In genomic region chr6:27897580-27898206, GRCh38 we compare ENCODE assay signal across 34 cellular contexts. TPM values are rescaled to one million over a fixed set of nuclear protein-coding genes. Genes with fewer than 3 reads are reported as not detected.
DNase-seq lines count a peak whose midpoint lies in the region; ATAC-seq, FAIRE-seq and TF ChIP-seq lines count a peak whose summit lies in the region.
"Had no signal": no experiment of that assay in that cellular context is flagged by ENCODE, and none has a peak within 500 bp of the region (broad histone marks: within the 10 kb centered on the region; RNA-seq: fewer than 3 reads in every experiment).

No MANE protein-coding gene starts in this region.

- no peaks in the 10 kb centered on the region for H4K20me1 ChIP-seq in hepatocyte (ENCODE audit: insufficient read depth, poor library complexity, severe bottlenecking)

- no peaks in the 10 kb centered on the region for H3K9me2 ChIP-seq in hepatocyte (replicated peaks; ENCODE audit: insufficient read depth)

- intact Hi-C loops in CD4-positive, alpha-beta T cell (cut with DNase I, micrococcal nuclease): loop anchor here (2.0 to 10.0 kb wide), 5 partner anchors 379 to 1873 kb away; a partner anchor contains a TSS
- intact Hi-C loops in Panc1 (cut with micrococcal nuclease; ENCODE audit: unreplicated experiment): no loop called here

- no peak overlapping the region for H3K4me3 ChIP-seq in Panc1 (ENCODE audit: low read depth in 2 of 2, low read length in 2 of 2)
- H3K4me3 ChIP-seq in hepatocyte: no peak overlapping the region
- H3K4me3 ChIP-seq: esophagus squamous epithelium, prostate gland, upper lobe of right lung had no signal

- DNase-seq in CD4-positive, alpha-beta T cell: no peak
- DNase-seq in GM19239 (ENCODE audit: insufficient read length, low spot score) (no peak), Panc1 (ENCODE audit: low read depth, low spot score) (no peak), hepatocyte (ENCODE audit: low spot score) (no peak), Ammon's horn (ENCODE audit: low spot score) (no peak), SKM-1 (lab: John Stamatoyannopoulos, UW; ENCODE audit: unreplicated experiment) (no peak)
- DNase-seq: activated CD4-positive, alpha-beta T cell treated with anti-CD3 and anti-CD28 coated beads for 36 hours; aorta; caudate nucleus; DMS53; esophagus squamous epithelium; foreskin melanocyte; GF-D8; GOT3; left cardiac atrium; mammary epithelial cell; NCI-H1105 treated with DMSO at 0.1 percent for 48 hours; NCI-H2029 treated with DMSO at 0.1 percent for 48 hours; NCI-H226; NCI-H748 treated with DMSO at 0.1 percent for 48 hours; stimulated activated CD4-positive, alpha-beta T cell treated with anti-CD3 and anti-CD28 coated beads, Interleukin-4, amount 100 ng/mL, for 4 hours; substantia nigra; upper lobe of right lung had no signal

- no TSS peak for BruUV-seq in Panc1 (replicated peaks; lab: Mats Ljungman, UMichigan)

- H3K27me3 Mint-ChIP-seq in CD4-positive, alpha-beta T cell: peaks cover 7% of the 10 kb centered on the region
- H3K27me3 Mint-ChIP-seq: activated CD4-positive, alpha-beta T cell treated with anti-CD3 and anti-CD28 coated beads for 36 hours; activated naive CD8-positive, alpha-beta T cell; stimulated activated memory B cell treated with anti-CD40 and anti-IgM and Interleukin-4, amounts not matched to agents 10 μg/mL and 1 μg/mL and 100 μg/mL, for 72 hours had no signal

- no peaks in the 10 kb centered on the region for H3K9me3 Mint-ChIP-seq in CD4-positive, alpha-beta T cell
- H3K9me3 Mint-ChIP-seq: stimulated activated memory B cell treated with anti-CD40 and anti-IgM and Interleukin-4, amounts not matched to agents 10 μg/mL and 1 μg/mL and 100 μg/mL, for 72 hours; T-helper 1 cell treated with Interleukin-12 subunit alpha and Interleukin-12 subunit beta and Interleukin-4 antibody, amounts not matched to agents 30 μg/mL and 1 μg/mL, for 36 hours had no signal

- peaks cover 24% of the 10 kb centered on the region for H3K36me3 Mint-ChIP-seq in CD4-positive, alpha-beta T cell (ENCODE audit: low read depth)
- H3K36me3 Mint-ChIP-seq: activated naive CD8-positive, alpha-beta T cell; stimulated activated memory B cell treated with anti-CD40 and anti-IgM and Interleukin-4, amounts not matched to agents 10 μg/mL and 1 μg/mL and 100 μg/mL, for 72 hours had no signal

- H3K9me3 ChIP-seq in CD4-positive, alpha-beta T cell (ENCODE audit: control insufficient read depth, low read length): no peaks in the 10 kb centered on the region
- H3K9me3 ChIP-seq in Panc1 (ENCODE audit: control insufficient read depth, insufficient read depth, low read depth, low read length) (no peaks in the 10 kb centered on the region), hepatocyte (ENCODE audit: low read depth) (no peaks in the 10 kb centered on the region)
- H3K9me3 ChIP-seq: esophagus squamous epithelium, neutrophil, prostate gland, upper lobe of right lung had no signal

- peaks cover 21% of the 10 kb centered on the region for H3K4me1 ChIP-seq in Panc1 (ENCODE audit: control insufficient read depth, insufficient read depth, low read length)
- no peaks in the 10 kb centered on the region for H3K4me1 ChIP-seq in hepatocyte (ENCODE audit: insufficient read depth)
- H3K4me1 ChIP-seq: prostate gland had no signal

- TF ChIP-seq CTCF in CD4-positive, alpha-beta T cell (IDR thresholded peaks at IDR 0.05): no peak
- no peak for TF ChIP-seq CTCF in Panc1 (IDR thresholded peaks at IDR 0.05)
- TF ChIP-seq CTCF in hepatocyte (IDR thresholded peaks at IDR 0.05; ENCODE audit: poor library complexity): no peak

- no peak for ATAC-seq in CD4-positive, alpha-beta T cell (ENCODE audit: poor library complexity)
- ATAC-seq in Panc1 (no peak), GM19351 (IDR thresholded peaks at IDR 0.05; ENCODE audit: unreplicated experiment) (no peak), GM21447 (IDR thresholded peaks at IDR 0.05; ENCODE audit: unreplicated experiment) (no peak)
- ATAC-seq: activated CD4-positive, alpha-beta T cell treated with anti-CD3 and anti-CD28 coated beads for 36 hours; left cardiac atrium; sciatic nerve; stimulated activated memory B cell treated with anti-CD40 and anti-IgM and Interleukin-4, amounts not matched to agents 10 μg/mL and 1 μg/mL and 100 μg/mL, for 72 hours; upper lobe of right lung had no signal

- H3K4me1 Mint-ChIP-seq in CD4-positive, alpha-beta T cell (ENCODE audit: low read depth): peaks cover 22% of the 10 kb centered on the region

- FAIRE-seq in GM19239 (lab: Jason Lieb, UNC): peak; percentile 23

- CTCF ChIA-PET in CD4-positive, alpha-beta T cell (lab: Charles Lee): interaction anchor here (5.2 to 6.4 kb wide), 4 partner anchors 30 to 125 kb away, joined by 33 to 60 read pairs (median 43); a partner anchor contains a TSS
- CTCF ChIA-PET in Panc1 (lab: Charles Lee): no interaction called here

- peak overlapping the region; percentile 30 for H3K4me3 Mint-ChIP-seq in CD4-positive, alpha-beta T cell
- H3K4me3 Mint-ChIP-seq: activated CD4-positive, alpha-beta T cell treated with anti-CD3 and anti-CD28 coated beads for 36 hours; activated naive CD8-positive, alpha-beta T cell; stimulated activated memory B cell treated with anti-CD40 and anti-IgM and Interleukin-4, amounts not matched to agents 10 μg/mL and 1 μg/mL and 100 μg/mL, for 72 hours; T-helper 1 cell treated with Interleukin-12 subunit alpha and Interleukin-12 subunit beta and Interleukin-4 antibody, amounts not matched to agents 30 μg/mL and 1 μg/mL, for 36 hours had no signal

- no peak overlapping the region for H3K27ac Mint-ChIP-seq in CD4-positive, alpha-beta T cell
- H3K27ac Mint-ChIP-seq: activated CD4-positive, alpha-beta T cell treated with anti-CD3 and anti-CD28 coated beads for 36 hours; activated naive CD8-positive, alpha-beta T cell; stimulated activated memory B cell treated with anti-CD40 and anti-IgM and Interleukin-4, amounts not matched to agents 10 μg/mL and 1 μg/mL and 100 μg/mL, for 72 hours; T-helper 1 cell treated with Interleukin-12 subunit alpha and Interleukin-12 subunit beta and Interleukin-4 antibody, amounts not matched to agents 30 μg/mL and 1 μg/mL, for 36 hours had no signal

- H3K27me3 ChIP-seq in CD4-positive, alpha-beta T cell (ENCODE audit: control insufficient read depth, insufficient read depth, low read length): no peaks in the 10 kb centered on the region
- H3K27me3 ChIP-seq in Panc1 (ENCODE audit: control insufficient read depth, insufficient read depth, low read length) (no peaks in the 10 kb centered on the region), hepatocyte (no peaks in the 10 kb centered on the region)
- H3K27me3 ChIP-seq: neutrophil, upper lobe of right lung had no signal

- H2AFZ ChIP-seq in hepatocyte: no peak overlapping the region

- no peak overlapping the region for H3K4me2 ChIP-seq in hepatocyte

- in situ Hi-C loops in Panc1 (cut with HindIII; ENCODE audit: low pct_unique_long_range_greater_than_20kb, low sequenced_read_pairs): no loop called here

- 75% methylated on average over 3 of the region's 3 CpGs for WGBS in hepatocyte (ENCODE audit: low lambda C conversion rate, missing lambda C conversion rate)

- H3K36me3 ChIP-seq in Panc1 (ENCODE audit: control insufficient read depth, insufficient read depth, low read length) (peaks cover 5% of the 10 kb centered on the region; the same call in 1 of the 2 replicates), hepatocyte (replicated peaks; ENCODE audit: insufficient read depth, low read depth) (no peaks in the 10 kb centered on the region)
- H3K36me3 ChIP-seq: esophagus squamous epithelium, neutrophil, prostate gland, upper lobe of right lung had no signal

- no peaks in the 10 kb centered on the region for H3K79me2 ChIP-seq in hepatocyte

- POLR2A ChIA-PET in CD4-positive, alpha-beta T cell (lab: Charles Lee): interaction anchor here (1.0 to 10.4 kb wide), 4 partner anchors 28 to 1773 kb away, joined by 3 to 1297 read pairs (median 262); a partner anchor contains a TSS
- POLR2A ChIA-PET in Panc1 (lab: Charles Lee): interaction anchor here (0.6 to 5.2 kb wide), 5 partner anchors 26 to 218 kb away, joined by 3 to 95 read pairs (median 3); a partner anchor contains a TSS

- H3K27ac ChIP-seq in CD4-positive, alpha-beta T cell (ENCODE audit: low read depth, low read length): no peak overlapping the region
- peak overlapping the region; percentile 25; the same call in 1 of the 2 replicates for H3K27ac ChIP-seq in Panc1 (ENCODE audit: low read length)
- peak overlapping the region; percentile 32 for H3K27ac ChIP-seq in hepatocyte
- H3K27ac ChIP-seq: esophagus squamous epithelium, neutrophil, prostate gland, RWPE1, upper lobe of right lung had no signal

RNA-seq across cellular contexts. Expression of gene OR2B2, which starts 14.5 kb away (rescaled TPM):
- not detected for total RNA-seq in CD4-positive, alpha-beta T cell
- total RNA-seq in Panc1 (2021; ENCODE audit: unreplicated experiment): not detected
- polyA plus RNA-seq in Panc1 (2012; ENCODE audit: insufficient read length): not detected
- not detected in 2 replicates for total RNA-seq in hepatocyte
- polyA plus RNA-seq in hepatocyte: not detected in 2 replicates
- total RNA-seq: activated CD4-positive, alpha-beta T cell treated with anti-CD3 and anti-CD28 coated beads for 36 hours; aorta; esophagus squamous epithelium; left cardiac atrium; M059J; mammary epithelial cell; prostate gland; sciatic nerve; upper lobe of right lung had no signal
- polyA plus RNA-seq: aorta, BJ, mammary epithelial cell had no signal

RNA-seq across cellular contexts. Expression of gene OR2B6, which starts 59.3 kb away (rescaled TPM):
- total RNA-seq in CD4-positive, alpha-beta T cell: not detected
- total RNA-seq in Panc1 (2021; ENCODE audit: unreplicated experiment) (0.26 TPM), hepatocyte (not detected in 2 replicates)
- not detected for polyA plus RNA-seq in Panc1 (2012; ENCODE audit: insufficient read length)
- 0.17 TPM in 1 of 2 replicates, not detected in the other for polyA plus RNA-seq in hepatocyte
- total RNA-seq: activated CD4-positive, alpha-beta T cell treated with anti-CD3 and anti-CD28 coated beads for 36 hours; aorta; esophagus squamous epithelium; left cardiac atrium; mammary epithelial cell; prostate gland; sciatic nerve; upper lobe of right lung had no signal
- polyA plus RNA-seq: aorta, mammary epithelial cell had no signal
